ENCODE assay signal across 10 cellular contexts in genomic region chr7:107924841-107925490, GRCh38. TPM values are rescaled to one million over a fixed set of nuclear protein-coding genes. Genes with fewer than 3 reads are reported as not detected.
DNase-seq lines count a peak whose midpoint lies in the region; ATAC-seq, FAIRE-seq and TF ChIP-seq lines count a peak whose summit lies in the region.
"Had no signal": no experiment of that assay in that cellular context is flagged by ENCODE, and none has a peak within 500 bp of the region (broad histone marks: within the 10 kb centered on the region; RNA-seq: fewer than 3 reads in every experiment).

No MANE protein-coding gene starts in this region.

- no peaks in the 10 kb centered on the region for H3K9me3 ChIP-seq in PC-9 (ENCODE audit: insufficient read depth, low read depth)
- H3K9me3 ChIP-seq in spleen, result no peaks in the 10 kb centered on the region
- H3K9me3 ChIP-seq: mucosa of descending colon had no signal

- BruUV-seq in PC-9 (replicated peaks; lab: Mats Ljungman, UMichigan), result no TSS peak

- FAIRE-seq in GM12892 (lab: Jason Lieb, UNC), result no peak

- H3F3A ChIP-seq in PC-9 (ENCODE audit: insufficient read depth, low read depth), result peaks cover 42% of the 10 kb centered on the region

- POLR2A ChIA-PET in PC-9 (lab: Charles Lee; ENCODE audit: unreplicated experiment), result interaction anchor here (0.5 kb wide), 1 partner anchor 74 kb away, joined by 4 read pairs; no protein-coding TSS in a partner anchor

- peak overlapping the region; percentile 14; the same call in 1 of the 2 replicates for H3K27ac ChIP-seq in PC-9
- H3K27ac ChIP-seq in spleen, result peak overlapping the region in 5 of 8 donors; percentile 22 to 66 (median 37)

- H4K20me1 ChIP-seq in PC-9 (ENCODE audit: insufficient read depth), result peaks cover 3% of the 10 kb centered on the region; the same call in 1 of the 2 replicates

- no peak for TF ChIP-seq CTCF in PC-9 (conservative IDR thresholded peaks at IDR 0.05)
- TF ChIP-seq CTCF in spleen (IDR thresholded peaks at IDR 0.05 in 8 of 11, conservative IDR thresholded peaks at IDR 0.05 in 3 of 11), result no peak
- no peak for TF ChIP-seq CTCF in lower leg skin (IDR thresholded peaks at IDR 0.05)

- WGBS in spleen, 5 donors, result 46 to 64% (median 52%) methylated on average over 5 of the region's 5 CpGs
- 54 to 65% methylated on average over 5 of the region's 5 CpGs for WGBS in lower leg skin, 2 donors

- H3K36me3 ChIP-seq in PC-9 (ENCODE audit: low read depth) (peaks cover 62% of the 10 kb centered on the region), spleen (peaks cover 0 to 100% (median 29%) of the 10 kb centered on the region in 6 donors)

- ATAC-seq in HG02840 (IDR thresholded peaks at IDR 0.05; ENCODE audit: low FRiP score, unreplicated experiment), result peak; percentile 96
- ATAC-seq: mucosa of descending colon had no signal

- TF ChIP-seq POLR2A in spleen (IDR thresholded peaks at IDR 0.05), result no peak
- no peak for TF ChIP-seq POLR2A in GM12892 (IDR thresholded peaks at IDR 0.05; ENCODE audit: low read depth, low read length)
- no peak for TF ChIP-seq POLR2A in lower leg skin (IDR thresholded peaks at IDR 0.05)

- H3K4me3 ChIP-seq in PC-9 (no peak overlapping the region), spleen (no peak overlapping the region), lower leg skin (ENCODE audit: low read depth, poor library complexity, severe bottlenecking) (no peak overlapping the region)
- H3K4me3 ChIP-seq: mucosa of descending colon had no signal

- H3K9me2 ChIP-seq in PC-9 (ENCODE audit: insufficient read depth), result no peaks in the 10 kb centered on the region

- H3K79me2 ChIP-seq in PC-9 (ENCODE audit: low read depth), result no peaks in the 10 kb centered on the region

- H3K4me1 ChIP-seq in PC-9 (replicated peaks; ENCODE audit: insufficient read depth) (no peaks in the 10 kb centered on the region), spleen (peaks cover 0 to 54% (median 23%) of the 10 kb centered on the region in 6 donors)

- intact Hi-C loops in PC-9 (cut with micrococcal nuclease; ENCODE audit: unreplicated experiment) (loop anchor here (5.0 kb wide), 2 partner anchors 52 to 1673 kb away; no protein-coding TSS in a partner anchor), spleen (cut with DNase I; ENCODE audit: low total_unique reads) (no loop called here), lower leg skin (cut with DNase I; ENCODE audit: low total_unique reads) (no loop called here)

- DNase-seq in SKM-1 treated with dmso at 0.1 percent for 144 hours (lab: John Stamatoyannopoulos, UW; ENCODE audit: unreplicated experiment) (peak; percentile 41), SKM-1 (lab: John Stamatoyannopoulos, UW; ENCODE audit: unreplicated experiment) (no peak), PC-9 (no peak), spleen (no peak), NCI-H510A (lab: John Stamatoyannopoulos, UW) (no peak), GM12892 (ENCODE audit: insufficient read length) (no peak), lower leg skin (ENCODE audit: low spot score in 2 of 2) (no peak)
- DNase-seq: mucosa of descending colon, NCI-H2171 treated with DMSO at 0.1 percent for 48 hours had no signal

- H3K4me2 ChIP-seq in PC-9, result no peak overlapping the region

- H3K27me3 ChIP-seq in PC-9 (ENCODE audit: insufficient read depth, low read depth) (no peaks in the 10 kb centered on the region), spleen (replicated peaks in 1 of 7) (no peaks in the 10 kb centered on the region)

- no peak overlapping the region for H2AFZ ChIP-seq in PC-9

- CTCF ChIA-PET in PC-9 (lab: Charles Lee), result no interaction called here

RNA-seq across cellular contexts. Expression of gene DLD, which starts 34.0 kb away (rescaled TPM):
- 109 and 157 TPM in 2 replicates for total RNA-seq in PC-9 (2021)
- 100 to 1,000 TPM in 3 of 7 donors, 10 to 100 TPM in 4; 54.4 to 114 (median 65.7) TPM for total RNA-seq in spleen
- polyA plus RNA-seq in spleen, result 10 to 100 TPM; 19.6 to 29.4 (median 22.3) TPM
- 127 TPM for polyA plus RNA-seq in GM12892 (2012; ENCODE audit: missing spikeins)
- 100 to 1,000 TPM in 1 of 4 donors, 10 to 100 TPM in 3; 52.2 to 139 (median 69.7) TPM for total RNA-seq in lower leg skin
